Comparison of ENCODE assay signal across 1 cellular context in the genomic region with DNA sequence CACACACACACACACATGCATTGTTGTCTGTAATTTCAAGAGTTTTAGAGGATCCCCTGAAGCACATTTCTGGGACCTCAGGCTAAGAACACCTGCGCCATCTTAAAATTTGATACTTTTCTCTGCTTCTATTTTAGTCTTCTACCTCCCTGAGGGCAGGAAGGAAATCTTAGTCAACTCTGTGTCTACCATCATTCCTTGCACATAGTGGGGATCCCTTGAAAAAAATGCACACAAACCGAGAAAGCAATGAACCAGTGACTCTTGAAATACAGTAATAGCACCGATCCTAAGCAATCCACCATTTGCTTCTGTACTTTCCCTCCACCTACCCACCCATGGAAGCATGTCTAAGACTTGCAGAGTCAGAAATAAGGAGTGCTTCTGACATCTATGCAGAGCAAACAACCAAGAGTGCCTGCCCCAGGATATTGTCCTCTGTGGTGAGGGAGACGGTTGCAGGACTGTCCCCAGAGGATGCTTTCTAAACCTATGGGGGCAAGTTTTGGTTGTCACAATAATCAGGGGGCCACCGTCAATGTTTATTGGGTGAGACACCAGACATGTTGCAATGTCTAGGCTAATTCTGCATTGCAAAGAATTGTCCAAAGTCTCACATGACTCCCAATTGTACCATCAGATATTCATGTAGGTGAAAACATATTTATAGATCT.
TF ChIP-seq lines count a peak whose summit lies in the region.

No MANE protein-coding gene starts in this region.

TF ChIP-seq in GM12878, 131 proteins besides CTCF, POLR2A, EP300 and RAD21 (continued from another document):
- TF ChIP-seq ZNF622 (IDR thresholded peaks at IDR 0.05) (no peak), RELA (IDR thresholded peaks at IDR 0.05; ENCODE audit: borderline replicate concordance, partially characterized antibody) (no peak), ASH2L (IDR thresholded peaks at IDR 0.05; ENCODE audit: borderline replicate concordance, low read depth) (no peak), RAD51 (IDR thresholded peaks at IDR 0.05) (no peak), NR2C1 (IDR thresholded peaks at IDR 0.05) (no peak), NFYA (IDR thresholded peaks at IDR 0.05; ENCODE audit: borderline replicate concordance, low read depth, low read length) (no peak), EED (IDR thresholded peaks at IDR 0.05; ENCODE audit: low read depth) (peak; percentile 74), SIX5 (IDR thresholded peaks at IDR 0.05; ENCODE audit: low read depth, low read length, severe bottlenecking) (no peak), CEBPB (IDR thresholded peaks at IDR 0.05; ENCODE audit: borderline replicate concordance in 1 of 2, low read depth in 2 of 2, low read length in 2 of 2) (no peak), SMC3 (IDR thresholded peaks at IDR 0.05; ENCODE audit: borderline replicate concordance, low read length) (no peak), DPF2 (IDR thresholded peaks at IDR 0.05) (no peak), MYC (IDR thresholded peaks at IDR 0.05; ENCODE audit: insufficient read depth, insufficient read length, insufficient replicate concordance, low read length, severe bottlenecking) (no peak), ETV6 (conservative IDR thresholded peaks at IDR 0.05 in 1 of 2, IDR thresholded peaks at IDR 0.05 in 1 of 2; ENCODE audit: borderline replicate concordance in 1 of 2, low read depth in 1 of 2) (peak in 1 of 2 experiments; percentile 61; a peak in 2 of 4 replicates), ZNF207 (IDR thresholded peaks at IDR 0.05; ENCODE audit: borderline replicate concordance) (no peak), GABPA (IDR thresholded peaks at IDR 0.05; ENCODE audit: low read depth) (no peak), HCFC1 (IDR thresholded peaks at IDR 0.05; ENCODE audit: low read length) (no peak), MTA2 (IDR thresholded peaks at IDR 0.05; ENCODE audit: low read depth) (no peak), RCOR1 (conservative IDR thresholded peaks at IDR 0.05; ENCODE audit: low read depth, low read length) (no peak), MEF2A (IDR thresholded peaks at IDR 0.05; ENCODE audit: insufficient read depth, low read depth, low read length) (peak; percentile 78), CBX5 (IDR thresholded peaks at IDR 0.05; ENCODE audit: low read depth) (no peak), KAT2A (conservative IDR thresholded peaks at IDR 0.05; ENCODE audit: control insufficient read depth, low read depth, low read length) (no peak), SREBF1 (IDR thresholded peaks at IDR 0.05; ENCODE audit: low read length) (no peak), EZH2 (IDR thresholded peaks at IDR 0.05; ENCODE audit: borderline replicate concordance, control insufficient read depth, low read depth, low read length) (no peak), CHD4 (IDR thresholded peaks at IDR 0.05) (no peak), EGR1 (IDR thresholded peaks at IDR 0.05; ENCODE audit: borderline replicate concordance in 1 of 2, low read depth in 2 of 2, low read length in 2 of 2) (no peak), FOXM1 (IDR thresholded peaks at IDR 0.05; ENCODE audit: low read depth, low read length) (peak; percentile 72; the same call in 1 of the 2 replicates), CREM (IDR thresholded peaks at IDR 0.05; ENCODE audit: low read depth) (peak; percentile 42; the same call in 1 of the 2 replicates), HDAC6 (IDR thresholded peaks at IDR 0.05; ENCODE audit: unreplicated experiment) (no peak), SMARCA5 (IDR thresholded peaks at IDR 0.05) (no peak), KLF5 (IDR thresholded peaks at IDR 0.05; ENCODE audit: partially characterized antibody) (no peak), CHD2 (IDR thresholded peaks at IDR 0.05; ENCODE audit: borderline replicate concordance, low read depth, low read length) (no peak), KDM1A (IDR thresholded peaks at IDR 0.05; ENCODE audit: borderline replicate concordance) (no peak)
- TF ChIP-seq, protein P1, sequence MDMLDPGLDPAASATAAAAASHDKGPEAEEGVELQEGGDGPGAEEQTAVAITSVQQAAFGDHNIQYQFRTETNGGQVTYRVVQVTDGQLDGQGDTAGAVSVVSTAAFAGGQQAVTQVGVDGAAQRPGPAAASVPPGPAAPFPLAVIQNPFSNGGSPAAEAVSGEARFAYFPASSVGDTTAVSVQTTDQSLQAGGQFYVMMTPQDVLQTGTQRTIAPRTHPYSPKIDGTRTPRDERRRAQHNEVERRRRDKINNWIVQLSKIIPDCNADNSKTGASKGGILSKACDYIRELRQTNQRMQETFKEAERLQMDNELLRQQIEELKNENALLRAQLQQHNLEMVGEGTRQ (IDR thresholded peaks at IDR 0.05; ENCODE audit: borderline replicate concordance, low read depth, low read length) = no peak
- TF ChIP-seq, protein P2, sequence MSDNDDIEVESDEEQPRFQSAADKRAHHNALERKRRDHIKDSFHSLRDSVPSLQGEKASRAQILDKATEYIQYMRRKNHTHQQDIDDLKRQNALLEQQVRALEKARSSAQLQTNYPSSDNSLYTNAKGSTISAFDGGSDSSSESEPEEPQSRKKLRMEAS (IDR thresholded peaks at IDR 0.05; ENCODE audit: low read depth, low read length) = no peak
- TF ChIP-seq, protein P3, sequence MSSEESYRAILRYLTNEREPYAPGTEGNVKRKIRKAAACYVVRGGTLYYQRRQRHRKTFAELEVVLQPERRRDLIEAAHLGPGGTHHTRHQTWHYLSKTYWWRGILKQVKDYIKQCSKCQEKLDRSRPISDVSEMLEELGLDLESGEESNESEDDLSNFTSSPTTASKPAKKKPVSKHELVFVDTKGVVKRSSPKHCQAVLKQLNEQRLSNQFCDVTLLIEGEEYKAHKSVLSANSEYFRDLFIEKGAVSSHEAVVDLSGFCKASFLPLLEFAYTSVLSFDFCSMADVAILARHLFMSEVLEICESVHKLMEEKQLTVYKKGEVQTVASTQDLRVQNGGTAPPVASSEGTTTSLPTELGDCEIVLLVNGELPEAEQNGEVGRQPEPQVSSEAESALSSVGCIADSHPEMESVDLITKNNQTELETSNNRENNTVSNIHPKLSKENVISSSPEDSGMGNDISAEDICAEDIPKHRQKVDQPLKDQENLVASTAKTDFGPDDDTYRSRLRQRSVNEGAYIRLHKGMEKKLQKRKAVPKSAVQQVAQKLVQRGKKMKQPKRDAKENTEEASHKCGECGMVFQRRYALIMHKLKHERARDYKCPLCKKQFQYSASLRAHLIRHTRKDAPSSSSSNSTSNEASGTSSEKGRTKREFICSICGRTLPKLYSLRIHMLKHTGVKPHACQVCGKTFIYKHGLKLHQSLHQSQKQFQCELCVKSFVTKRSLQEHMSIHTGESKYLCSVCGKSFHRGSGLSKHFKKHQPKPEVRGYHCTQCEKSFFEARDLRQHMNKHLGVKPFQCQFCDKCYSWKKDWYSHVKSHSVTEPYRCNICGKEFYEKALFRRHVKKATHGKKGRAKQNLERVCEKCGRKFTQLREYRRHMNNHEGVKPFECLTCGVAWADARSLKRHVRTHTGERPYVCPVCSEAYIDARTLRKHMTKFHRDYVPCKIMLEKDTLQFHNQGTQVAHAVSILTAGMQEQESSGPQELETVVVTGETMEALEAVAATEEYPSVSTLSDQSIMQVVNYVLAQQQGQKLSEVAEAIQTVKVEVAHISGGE (CRISPR knock-in tag; IDR thresholded peaks at IDR 0.05) = no peak
- TF ChIP-seq, protein P4, sequence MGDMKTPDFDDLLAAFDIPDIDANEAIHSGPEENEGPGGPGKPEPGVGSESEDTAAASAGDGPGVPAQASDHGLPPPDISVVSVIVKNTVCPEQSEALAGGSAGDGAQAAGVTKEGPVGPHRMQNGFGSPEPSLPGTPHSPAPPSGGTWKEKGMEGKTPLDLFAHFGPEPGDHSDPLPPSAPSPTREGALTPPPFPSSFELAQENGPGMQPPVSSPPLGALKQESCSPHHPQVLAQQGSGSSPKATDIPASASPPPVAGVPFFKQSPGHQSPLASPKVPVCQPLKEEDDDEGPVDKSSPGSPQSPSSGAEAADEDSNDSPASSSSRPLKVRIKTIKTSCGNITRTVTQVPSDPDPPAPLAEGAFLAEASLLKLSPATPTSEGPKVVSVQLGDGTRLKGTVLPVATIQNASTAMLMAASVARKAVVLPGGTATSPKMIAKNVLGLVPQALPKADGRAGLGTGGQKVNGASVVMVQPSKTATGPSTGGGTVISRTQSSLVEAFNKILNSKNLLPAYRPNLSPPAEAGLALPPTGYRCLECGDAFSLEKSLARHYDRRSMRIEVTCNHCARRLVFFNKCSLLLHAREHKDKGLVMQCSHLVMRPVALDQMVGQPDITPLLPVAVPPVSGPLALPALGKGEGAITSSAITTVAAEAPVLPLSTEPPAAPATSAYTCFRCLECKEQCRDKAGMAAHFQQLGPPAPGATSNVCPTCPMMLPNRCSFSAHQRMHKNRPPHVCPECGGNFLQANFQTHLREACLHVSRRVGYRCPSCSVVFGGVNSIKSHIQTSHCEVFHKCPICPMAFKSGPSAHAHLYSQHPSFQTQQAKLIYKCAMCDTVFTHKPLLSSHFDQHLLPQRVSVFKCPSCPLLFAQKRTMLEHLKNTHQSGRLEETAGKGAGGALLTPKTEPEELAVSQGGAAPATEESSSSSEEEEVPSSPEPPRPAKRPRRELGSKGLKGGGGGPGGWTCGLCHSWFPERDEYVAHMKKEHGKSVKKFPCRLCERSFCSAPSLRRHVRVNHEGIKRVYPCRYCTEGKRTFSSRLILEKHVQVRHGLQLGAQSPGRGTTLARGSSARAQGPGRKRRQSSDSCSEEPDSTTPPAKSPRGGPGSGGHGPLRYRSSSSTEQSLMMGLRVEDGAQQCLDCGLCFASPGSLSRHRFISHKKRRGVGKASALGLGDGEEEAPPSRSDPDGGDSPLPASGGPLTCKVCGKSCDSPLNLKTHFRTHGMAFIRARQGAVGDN (IDR thresholded peaks at IDR 0.05) = no peak
- TF ChIP-seq, protein P5, sequence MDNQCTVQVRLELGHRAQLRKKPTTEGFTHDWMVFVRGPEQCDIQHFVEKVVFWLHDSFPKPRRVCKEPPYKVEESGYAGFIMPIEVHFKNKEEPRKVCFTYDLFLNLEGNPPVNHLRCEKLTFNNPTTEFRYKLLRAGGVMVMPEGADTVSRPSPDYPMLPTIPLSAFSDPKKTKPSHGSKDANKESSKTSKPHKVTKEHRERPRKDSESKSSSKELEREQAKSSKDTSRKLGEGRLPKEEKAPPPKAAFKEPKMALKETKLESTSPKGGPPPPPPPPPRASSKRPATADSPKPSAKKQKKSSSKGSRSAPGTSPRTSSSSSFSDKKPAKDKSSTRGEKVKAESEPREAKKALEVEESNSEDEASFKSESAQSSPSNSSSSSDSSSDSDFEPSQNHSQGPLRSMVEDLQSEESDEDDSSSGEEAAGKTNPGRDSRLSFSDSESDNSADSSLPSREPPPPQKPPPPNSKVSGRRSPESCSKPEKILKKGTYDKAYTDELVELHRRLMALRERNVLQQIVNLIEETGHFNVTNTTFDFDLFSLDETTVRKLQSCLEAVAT (IDR thresholded peaks at IDR 0.05) = no peak
- TF ChIP-seq, protein P6, sequence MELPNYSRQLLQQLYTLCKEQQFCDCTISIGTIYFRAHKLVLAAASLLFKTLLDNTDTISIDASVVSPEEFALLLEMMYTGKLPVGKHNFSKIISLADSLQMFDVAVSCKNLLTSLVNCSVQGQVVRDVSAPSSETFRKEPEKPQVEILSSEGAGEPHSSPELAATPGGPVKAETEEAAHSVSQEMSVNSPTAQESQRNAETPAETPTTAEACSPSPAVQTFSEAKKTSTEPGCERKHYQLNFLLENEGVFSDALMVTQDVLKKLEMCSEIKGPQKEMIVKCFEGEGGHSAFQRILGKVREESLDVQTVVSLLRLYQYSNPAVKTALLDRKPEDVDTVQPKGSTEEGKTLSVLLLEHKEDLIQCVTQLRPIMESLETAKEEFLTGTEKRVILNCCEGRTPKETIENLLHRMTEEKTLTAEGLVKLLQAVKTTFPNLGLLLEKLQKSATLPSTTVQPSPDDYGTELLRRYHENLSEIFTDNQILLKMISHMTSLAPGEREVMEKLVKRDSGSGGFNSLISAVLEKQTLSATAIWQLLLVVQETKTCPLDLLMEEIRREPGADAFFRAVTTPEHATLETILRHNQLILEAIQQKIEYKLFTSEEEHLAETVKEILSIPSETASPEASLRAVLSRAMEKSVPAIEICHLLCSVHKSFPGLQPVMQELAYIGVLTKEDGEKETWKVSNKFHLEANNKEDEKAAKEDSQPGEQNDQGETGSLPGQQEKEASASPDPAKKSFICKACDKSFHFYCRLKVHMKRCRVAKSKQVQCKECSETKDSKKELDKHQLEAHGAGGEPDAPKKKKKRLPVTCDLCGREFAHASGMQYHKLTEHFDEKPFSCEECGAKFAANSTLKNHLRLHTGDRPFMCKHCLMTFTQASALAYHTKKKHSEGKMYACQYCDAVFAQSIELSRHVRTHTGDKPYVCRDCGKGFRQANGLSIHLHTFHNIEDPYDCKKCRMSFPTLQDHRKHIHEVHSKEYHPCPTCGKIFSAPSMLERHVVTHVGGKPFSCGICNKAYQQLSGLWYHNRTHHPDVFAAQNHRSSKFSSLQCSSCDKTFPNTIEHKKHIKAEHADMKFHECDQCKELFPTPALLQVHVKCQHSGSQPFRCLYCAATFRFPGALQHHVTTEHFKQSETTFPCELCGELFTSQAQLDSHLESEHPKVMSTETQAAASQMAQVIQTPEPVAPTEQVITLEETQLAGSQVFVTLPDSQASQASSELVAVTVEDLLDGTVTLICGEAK (IDR thresholded peaks at IDR 0.05; ENCODE audit: borderline replicate concordance) = no peak
- TF ChIP-seq, protein P7, sequence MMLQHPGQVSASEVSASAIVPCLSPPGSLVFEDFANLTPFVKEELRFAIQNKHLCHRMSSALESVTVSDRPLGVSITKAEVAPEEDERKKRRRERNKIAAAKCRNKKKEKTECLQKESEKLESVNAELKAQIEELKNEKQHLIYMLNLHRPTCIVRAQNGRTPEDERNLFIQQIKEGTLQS (IDR thresholded peaks at IDR 0.05; ENCODE audit: borderline replicate concordance, extremely low read depth, low read depth, low read length) = no peak
- TF ChIP-seq, protein P8, sequence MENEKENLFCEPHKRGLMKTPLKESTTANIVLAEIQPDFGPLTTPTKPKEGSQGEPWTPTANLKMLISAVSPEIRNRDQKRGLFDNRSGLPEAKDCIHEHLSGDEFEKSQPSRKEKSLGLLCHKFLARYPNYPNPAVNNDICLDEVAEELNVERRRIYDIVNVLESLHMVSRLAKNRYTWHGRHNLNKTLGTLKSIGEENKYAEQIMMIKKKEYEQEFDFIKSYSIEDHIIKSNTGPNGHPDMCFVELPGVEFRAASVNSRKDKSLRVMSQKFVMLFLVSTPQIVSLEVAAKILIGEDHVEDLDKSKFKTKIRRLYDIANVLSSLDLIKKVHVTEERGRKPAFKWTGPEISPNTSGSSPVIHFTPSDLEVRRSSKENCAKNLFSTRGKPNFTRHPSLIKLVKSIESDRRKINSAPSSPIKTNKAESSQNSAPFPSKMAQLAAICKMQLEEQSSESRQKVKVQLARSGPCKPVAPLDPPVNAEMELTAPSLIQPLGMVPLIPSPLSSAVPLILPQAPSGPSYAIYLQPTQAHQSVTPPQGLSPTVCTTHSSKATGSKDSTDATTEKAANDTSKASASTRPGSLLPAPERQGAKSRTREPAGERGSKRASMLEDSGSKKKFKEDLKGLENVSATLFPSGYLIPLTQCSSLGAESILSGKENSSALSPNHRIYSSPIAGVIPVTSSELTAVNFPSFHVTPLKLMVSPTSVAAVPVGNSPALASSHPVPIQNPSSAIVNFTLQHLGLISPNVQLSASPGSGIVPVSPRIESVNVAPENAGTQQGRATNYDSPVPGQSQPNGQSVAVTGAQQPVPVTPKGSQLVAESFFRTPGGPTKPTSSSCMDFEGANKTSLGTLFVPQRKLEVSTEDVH (IDR thresholded peaks at IDR 0.05; ENCODE audit: low read depth, partially characterized antibody) = no peak
